In the genomic region with DNA sequence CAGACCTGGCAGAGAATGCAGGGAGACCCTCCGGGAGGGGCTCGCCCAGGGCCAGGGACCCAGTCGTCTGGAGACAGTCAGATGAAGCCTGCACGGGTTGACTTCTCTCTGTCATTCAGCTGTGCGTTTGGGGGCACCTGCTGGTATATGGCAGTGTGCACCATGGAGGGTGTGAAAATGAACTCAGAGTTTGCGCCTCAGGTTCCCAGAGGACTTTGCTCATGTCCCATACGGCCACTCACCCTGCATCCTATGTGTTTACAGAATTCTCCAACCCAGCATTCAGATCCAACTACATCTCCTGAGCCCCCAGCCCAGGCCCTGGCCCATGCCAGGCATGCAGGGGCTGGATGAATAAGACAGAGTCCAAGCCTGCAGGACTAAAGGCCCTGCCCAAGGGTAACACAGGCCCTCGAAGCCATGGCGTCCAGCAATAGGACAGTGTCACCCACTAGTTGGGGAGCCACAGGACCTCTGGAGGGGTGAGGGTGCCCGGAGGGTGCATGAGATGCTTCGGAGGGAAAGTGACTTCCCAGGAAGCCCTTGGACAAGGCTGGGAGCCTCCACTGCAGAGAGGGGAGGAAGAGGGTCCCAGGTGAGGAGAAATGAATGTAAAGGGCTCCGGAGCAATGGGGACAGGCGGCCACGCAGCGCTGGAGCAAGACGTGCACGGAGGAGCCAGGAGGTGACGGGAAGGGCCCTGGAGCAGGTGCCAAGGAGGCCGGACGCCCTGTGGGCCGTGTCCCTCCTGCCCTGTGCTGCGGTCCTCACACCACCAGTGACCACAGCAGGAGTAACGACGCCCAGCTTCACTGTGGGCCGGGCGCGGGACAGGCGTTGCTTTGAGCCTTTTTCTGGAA, we compare ENCODE assay signal across 22 cellular contexts. TPM values are rescaled to one million over a fixed set of nuclear protein-coding genes. Genes with fewer than 3 reads are reported as not detected.
DNase-seq lines count a peak whose midpoint lies in the region; ATAC-seq and TF ChIP-seq lines count a peak whose summit lies in the region.
"Had no signal": no experiment of that assay in that cellular context is flagged by ENCODE, and none has a peak within 500 bp of the region (broad histone marks: within the 10 kb centered on the region; RNA-seq: fewer than 3 reads in every experiment).

No MANE protein-coding gene starts in this region.

- TF ChIP-seq CTCF in heart right ventricle (IDR thresholded peaks at IDR 0.05) (no peak), glutamatergic neuron (IDR thresholded peaks at IDR 0.05; ENCODE audit: partially characterized antibody, unreplicated experiment) (no peak), osteoblast (IDR thresholded peaks at IDR 0.05; ENCODE audit: extremely low read depth, low read depth, low read length) (no peak), uterus (IDR thresholded peaks at IDR 0.05) (no peak)

- H3K4me2 ChIP-seq in osteoblast (ENCODE audit: insufficient read depth, low read length) = no peak overlapping the region
- H3K4me2 ChIP-seq: GM23338 had no signal

- no peak overlapping the region for H3K4me3 Mint-ChIP-seq in glutamatergic neuron (ENCODE audit: unreplicated experiment)
- H3K4me3 Mint-ChIP-seq: activated CD4-positive, alpha-beta T cell treated with anti-CD3 and anti-CD28 coated beads, Interleukin-2, amount 10 ng/mL, durations not matched to agents 24 days and 14 days; GM23338; stimulated activated naive CD8-positive, alpha-beta T cell treated with anti-CD3 and anti-CD28 coated beads, Interleukin-15, Interleukin-2, amounts not matched to agents 100 ng/mL and 50 ng/mL, for 24 hours had no signal

- no peaks in the 10 kb centered on the region for H4K20me1 ChIP-seq in osteoblast (ENCODE audit: insufficient read depth, low read length)

- DNase-seq in Right ventricle myocardium inferior (ENCODE audit: missing footprints) (peak; percentile 47), heart right ventricle (no peak), glutamatergic neuron (peak; percentile 12), osteoblast (ENCODE audit: insufficient read length, low spot score, missing footprints) (no peak), uterus (peak; percentile 13), HUDEP-2 (lab: John Stamatoyannopoulos, UW; ENCODE audit: unreplicated experiment in 76 of 76) (no peak), GDM1 (lab: John Stamatoyannopoulos, UW) (no peak), cerebellar nuclear complex (lab: John Stamatoyannopoulos, UW) (no peak)
- DNase-seq: activated CD4-positive, alpha-beta T cell treated with anti-CD3 and anti-CD28 coated beads, Interleukin-2, amount 10 ng/mL, durations not matched to agents 24 days and 14 days; activated naive CD4-positive, alpha-beta T cell; foreskin fibroblast; NCI-H1105; NCI-H526; SHP77; stimulated activated CD4-positive, alpha-beta T cell treated with anti-CD3 and anti-CD28 coated beads, Interleukin-1b, Interleukin-23, amount 100 ng/mL, for 48 hours; T-helper 1 cell had no signal

- peaks cover 2% of the 10 kb centered on the region for H3K27me3 Mint-ChIP-seq in glutamatergic neuron (ENCODE audit: unreplicated experiment)

- H3K9me3 ChIP-seq in heart right ventricle = no peaks in the 10 kb centered on the region
- H3K9me3 ChIP-seq in osteoblast (ENCODE audit: low read depth, low read length) = no peaks in the 10 kb centered on the region
- no peaks in the 10 kb centered on the region for H3K9me3 ChIP-seq in uterus

- peaks cover 5% of the 10 kb centered on the region for H3K9me3 Mint-ChIP-seq in glutamatergic neuron (ENCODE audit: unreplicated experiment)
- H3K9me3 Mint-ChIP-seq: activated CD4-positive, alpha-beta T cell treated with anti-CD3 and anti-CD28 coated beads, Interleukin-2, amount 10 ng/mL, durations not matched to agents 24 days and 14 days; GM23338; stimulated activated naive CD8-positive, alpha-beta T cell treated with anti-CD3 and anti-CD28 coated beads, Interleukin-15, Interleukin-2, amounts not matched to agents 100 ng/mL and 50 ng/mL, for 24 hours had no signal

- peaks cover 0 to 6% (median 0%) of the 10 kb centered on the region in 9 donors for H3K4me1 ChIP-seq in heart right ventricle
- peaks cover 53% of the 10 kb centered on the region for H3K4me1 ChIP-seq in osteoblast (ENCODE audit: insufficient read depth, low read length)
- no peaks in the 10 kb centered on the region for H3K4me1 ChIP-seq in uterus

- H3K4me1 Mint-ChIP-seq in glutamatergic neuron (ENCODE audit: low read depth, unreplicated experiment) = peaks cover 11% of the 10 kb centered on the region

- H3K79me2 ChIP-seq in osteoblast (ENCODE audit: insufficient read depth, low read length) = no peaks in the 10 kb centered on the region

- H3K36me3 Mint-ChIP-seq in glutamatergic neuron (ENCODE audit: unreplicated experiment) = no peaks in the 10 kb centered on the region

- intact Hi-C loops in Right ventricle myocardium inferior (cut with DNase I) = no loop called here
- intact Hi-C loops in heart right ventricle (cut with DNase I) = no loop called here
- intact Hi-C loops in uterus (cut with DNase I; ENCODE audit: low total_unique reads) = no loop called here

- H3K36me3 ChIP-seq in heart right ventricle (no peaks in the 10 kb centered on the region), osteoblast (ENCODE audit: insufficient read depth, low read length) (no peaks in the 10 kb centered on the region), uterus (no peaks in the 10 kb centered on the region)

- no peak overlapping the region for H3K4me3 ChIP-seq in heart right ventricle
- H3K4me3 ChIP-seq in osteoblast (ENCODE audit: insufficient read depth, low read length) = no peak overlapping the region
- H3K4me3 ChIP-seq in uterus = no peak overlapping the region
- H3K4me3 ChIP-seq: GM23338 had no signal

- no peak for ATAC-seq in Right ventricle myocardium inferior
- no peak for ATAC-seq in heart right ventricle
- ATAC-seq: GM23338 had no signal

- no peaks in the 10 kb centered on the region for H3K27me3 ChIP-seq in heart right ventricle
- H3K27me3 ChIP-seq in osteoblast (ENCODE audit: insufficient read depth, low read length) = no peaks in the 10 kb centered on the region
- no peaks in the 10 kb centered on the region for H3K27me3 ChIP-seq in uterus

- TF ChIP-seq POLR2A in uterus (IDR thresholded peaks at IDR 0.05) = no peak

- H3K27ac Mint-ChIP-seq in glutamatergic neuron (ENCODE audit: unreplicated experiment) = no peak overlapping the region
- H3K27ac Mint-ChIP-seq: activated CD4-positive, alpha-beta T cell treated with anti-CD3 and anti-CD28 coated beads, Interleukin-2, amount 10 ng/mL, durations not matched to agents 24 days and 14 days; GM23338; stimulated activated naive CD8-positive, alpha-beta T cell treated with anti-CD3 and anti-CD28 coated beads, Interleukin-15, Interleukin-2, amounts not matched to agents 100 ng/mL and 50 ng/mL, for 24 hours had no signal

- no peak overlapping the region for H3K27ac ChIP-seq in heart right ventricle
- H3K27ac ChIP-seq in osteoblast (ENCODE audit: low read depth, low read length) = peak overlapping the region; percentile 84
- peak overlapping the region in 1 of 2 donors; percentile 54 for H3K27ac ChIP-seq in uterus
- H3K27ac ChIP-seq: C4-2B had no signal

- WGBS in heart right ventricle, 2 donors = 96 to 98% methylated on average over 28 of the region's 28 CpGs

- H2AFZ ChIP-seq in osteoblast (ENCODE audit: low read length) = no peak overlapping the region

RNA-seq across cellular contexts. Expression of a gene that starts 36.3 kb away (rescaled TPM):
- not detected for total RNA-seq in Right ventricle myocardium inferior
- not detected for total RNA-seq in heart right ventricle
- polyA plus RNA-seq in heart right ventricle = under 1 TPM in 1 of 2 donors, not detected in 1; 0.04 TPM
- total RNA-seq in glutamatergic neuron (ENCODE audit: unreplicated experiment) = not detected
- total RNA-seq in osteoblast = not detected in 2 replicates
- not detected for total RNA-seq in uterus
- total RNA-seq: activated CD4-positive, alpha-beta T cell treated with anti-CD3 and anti-CD28 coated beads, Interleukin-2, amount 10 ng/mL, durations not matched to agents 24 days and 14 days; G401; GM23338; HT1080; omental fat pad had no signal
- polyA plus RNA-seq: GM23338 had no signal

Comparison
In these comparisons a context has a peak if more than half of its experiments do, and no peak if none do; other contexts are left out.
1. DNase-seq: peak in Right ventricle myocardium inferior (single experiment), glutamatergic neuron (single experiment) and uterus (2 of 2); none in heart right ventricle (0 of 2), osteoblast (single experiment), HUDEP-2 (0 of 76), GDM1 (single experiment) and cerebellar nuclear complex (0 of 2).